11 cellular contexts compared by ENCODE assay signal in genomic region chr5:122310886-122311285, GRCh38. TPM values are rescaled to one million over a fixed set of nuclear protein-coding genes. Genes with fewer than 3 reads are reported as not detected.
DNase-seq lines count a peak whose midpoint lies in the region; ATAC-seq and TF ChIP-seq lines count a peak whose summit lies in the region.
"Had no signal": no experiment of that assay in that cellular context is flagged by ENCODE, and none has a peak within 500 bp of the region (broad histone marks: within the 10 kb centered on the region; RNA-seq: fewer than 3 reads in every experiment).

No MANE protein-coding gene starts in this region.

- TF ChIP-seq POLR2A in stomach (IDR thresholded peaks at IDR 0.05) = no peak

- H3K4me1 ChIP-seq in iPS-18a (ENCODE audit: control insufficient read depth, low read depth, low read length) (peaks cover 8% of the 10 kb centered on the region), stomach (peaks cover 7 to 24% (median 22%) of the 10 kb centered on the region in 4 donors)

- peaks cover 50% of the 10 kb centered on the region for H3K4me1 Mint-ChIP-seq in brain

- intact Hi-C loops in stomach (cut with DNase I; ENCODE audit: low total_unique reads) = no loop called here

- peaks cover 7 to 34% (median 18%) of the 10 kb centered on the region in 5 experiments for H3K9me3 Mint-ChIP-seq in brain

- peak; percentile 12 for DNase-seq in GOT3 (lab: John Stamatoyannopoulos, UW)
- no peak for DNase-seq in stomach
- no peak for DNase-seq in NCI-H2196 treated with DMSO at 0.1 percent for 48 hours (lab: John Stamatoyannopoulos, UW; ENCODE audit: unreplicated experiment)
- DNase-seq in NCI-H1436 (lab: John Stamatoyannopoulos, UW) = no peak
- DNase-seq: activated CD4-positive, alpha-beta T cell treated with anti-CD3 and anti-CD28 coated beads for 48 hours; DMS 273 treated with DMSO at 0.1 percent for 48 hours; MM.1S had no signal

- peaks cover 16% of the 10 kb centered on the region for H3K36me3 Mint-ChIP-seq in brain

- WGBS in stomach, 5 donors = 53 to 64% (median 61%) methylated on average over 7 of the region's 7 CpGs

- ATAC-seq in HG02970 (IDR thresholded peaks at IDR 0.05; ENCODE audit: low FRiP score, unreplicated experiment) = no peak
- ATAC-seq: SK-N-SH treated with all-trans-retinoic acid at 6 μM for 48 hours had no signal

- peak overlapping the region; percentile 90 to 99 (median 93) for H3K27ac Mint-ChIP-seq in brain

- H3K27me3 ChIP-seq in iPS-18a (ENCODE audit: control insufficient read depth, insufficient read depth, low read length) (peaks cover 46% of the 10 kb centered on the region), stomach (peaks cover 0 to 50% (median 16%) of the 10 kb centered on the region in 3 donors)

- H3K4me3 ChIP-seq in iPS-18a (ENCODE audit: low read length) = peak overlapping the region; percentile 64
- H3K4me3 ChIP-seq in stomach = peak overlapping the region in 2 of 4 donors; percentile 57 to 68

- peaks cover 6% of the 10 kb centered on the region for H3K27me3 Mint-ChIP-seq in brain

- no peak overlapping the region for H3K9ac ChIP-seq in iPS-18a (ENCODE audit: low read length)

- no peak overlapping the region for H3K27ac ChIP-seq in iPS-18a (ENCODE audit: low read length)
- peak overlapping the region in 4 of 5 donors; percentile 11 to 64 (median 60) for H3K27ac ChIP-seq in stomach

- H3K9me3 ChIP-seq in iPS-18a (ENCODE audit: control insufficient read depth, low read depth, low read length) (no peaks in the 10 kb centered on the region), stomach (no peaks in the 10 kb centered on the region)

- TF ChIP-seq CTCF in brain (conservative IDR thresholded peaks at IDR 0.05) = no peak
- TF ChIP-seq CTCF in stomach (IDR thresholded peaks at IDR 0.05) = no peak

- no peak for TF ChIP-seq EP300 in stomach (IDR thresholded peaks at IDR 0.05)

- peak overlapping the region; percentile 83 to 93 (median 89) for H3K4me3 Mint-ChIP-seq in brain

- H3K36me3 ChIP-seq in iPS-18a (ENCODE audit: control insufficient read depth, low read depth, low read length) (no peaks in the 10 kb centered on the region), stomach (no peaks in the 10 kb centered on the region)

RNA-seq across cellular contexts. Expression of gene SNCAIP, which starts 1.2 kb away (rescaled TPM):
- polyA plus RNA-seq in brain (ENCODE audit: insufficient read depth, low read depth, low replicate concordance) (42.2 TPM), stomach (1 to 10 TPM in 2 of 3 donors, under 1 TPM in 1; 0.83 to 4.0 (median 2.0) TPM)
- total RNA-seq in stomach = 10 to 100 TPM in 2 of 5 donors, 1 to 10 TPM in 1, under 1 TPM in 1, not detected in 1; 0.45 to 10.6 (median 6.6) TPM
